Comparison of ENCODE assay signal across 10 cellular contexts in the genomic region with DNA sequence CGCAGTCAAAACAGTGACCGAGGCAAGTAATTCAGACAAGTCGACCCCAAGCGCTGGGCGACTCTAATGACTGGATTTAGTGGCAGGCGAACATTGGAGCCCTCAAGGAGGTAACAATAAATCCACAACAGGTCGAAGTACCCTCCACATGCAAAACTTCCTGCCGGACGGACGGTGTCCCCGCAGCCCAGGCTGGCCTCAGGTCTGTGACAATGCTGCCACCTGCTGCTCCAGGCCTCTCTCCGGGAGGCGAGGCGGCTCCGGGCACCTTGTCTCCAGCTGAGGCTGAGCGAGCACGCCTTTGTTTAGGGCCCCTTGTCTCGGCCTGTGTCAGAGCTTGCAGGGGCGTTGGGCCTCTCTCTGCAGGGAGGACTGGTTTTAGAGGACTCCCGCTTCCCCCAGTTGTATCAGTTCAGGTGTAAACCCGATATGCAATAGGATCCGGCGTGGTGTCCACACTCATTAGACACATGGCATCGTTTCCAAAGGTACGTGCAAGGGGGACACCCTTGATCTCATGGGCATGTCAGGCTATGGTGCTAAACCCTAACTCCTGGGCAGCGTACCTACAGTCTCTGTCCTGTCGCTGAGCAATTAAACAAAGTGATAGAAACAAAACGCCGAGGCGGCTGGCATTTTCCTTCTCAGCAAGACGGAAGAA.
DNase-seq lines count a peak whose midpoint lies in the region; ATAC-seq and TF ChIP-seq lines count a peak whose summit lies in the region.
"Had no signal": no experiment of that assay in that cellular context is flagged by ENCODE, and none has a peak within 500 bp of the region (broad histone marks: within the 10 kb centered on the region; RNA-seq: fewer than 3 reads in every experiment).

No MANE protein-coding gene starts in this region.

- peaks cover 14% of the 10 kb centered on the region for H3K9me3 Mint-ChIP-seq in activated T-helper 17 cell treated with anti-CD3 and anti-CD28 coated beads, Interleukin-2, amount 50 U/mL, for 72 hours
- peaks cover 3 to 8% (median 5%) of the 10 kb centered on the region in 3 donors for H3K9me3 Mint-ChIP-seq in T-cell

- 0 out of 2 replicates have a peak overlapping the region, but pooled peaks have one; percentile 14 for H2AFZ ChIP-seq in DND-41 (ENCODE audit: low read depth, low read length)
- H2AFZ ChIP-seq in PC-3 (ENCODE audit: low read length), result peak overlapping the region; percentile 85

- H3K4me3 ChIP-seq in DND-41 (ENCODE audit: low read depth in 1 of 2, low read length in 2 of 2), result no peak overlapping the region
- peak overlapping the region; percentile 59 for H3K4me3 ChIP-seq in PC-3 (ENCODE audit: low read length)
- H3K4me3 ChIP-seq in fibroblast of pulmonary artery (replicated peaks; ENCODE audit: low read depth, low read length), result no peak overlapping the region

- H3K4me1 ChIP-seq in DND-41 (ENCODE audit: insufficient read depth, low read length), result peaks cover 39% of the 10 kb centered on the region
- 0 out of 2 replicates have a peak, but pooled peaks cover 11% of the 10 kb centered on the region for H3K4me1 ChIP-seq in PC-3 (ENCODE audit: insufficient read depth, low read length)

- POLR2A ChIA-PET in PC-3 (lab: Charles Lee; ENCODE audit: unreplicated experiment) (no interaction called here), T-cell (lab: Charles Lee) (no interaction called here)

- H3K27me3 ChIP-seq in DND-41 (ENCODE audit: insufficient read depth, low read length, poor library complexity) (no peaks in the 10 kb centered on the region), PC-3 (ENCODE audit: low read length) (no peaks in the 10 kb centered on the region)

- H3K4me2 ChIP-seq in DND-41 (ENCODE audit: insufficient read depth, low read length) (no peak overlapping the region), PC-3 (ENCODE audit: low read length) (peak overlapping the region; percentile 79)

- CTCF ChIA-PET in PC-3 (lab: Charles Lee), result no interaction called here
- CTCF ChIA-PET in T-cell (lab: Charles Lee), result no interaction called here

- in situ Hi-C loops in GM13976 (cut with MboI; ENCODE audit: low sequenced_read_pairs, unreplicated experiment), result no loop called here

- H4K20me1 ChIP-seq in DND-41 (ENCODE audit: insufficient read depth, low read length) (no peaks in the 10 kb centered on the region), PC-3 (ENCODE audit: low read length) (no peaks in the 10 kb centered on the region)

- no peaks in the 10 kb centered on the region for H3K79me2 ChIP-seq in DND-41 (ENCODE audit: insufficient read depth, low read length)
- no peaks in the 10 kb centered on the region for H3K79me2 ChIP-seq in PC-3 (ENCODE audit: low read length)

- intact Hi-C loops in PC-3 (cut with micrococcal nuclease), result no loop called here
- intact Hi-C loops in posterior cingulate gyrus (cut with DNase I), result no loop called here

- no peak overlapping the region for H3K27ac Mint-ChIP-seq in activated T-helper 17 cell treated with anti-CD3 and anti-CD28 coated beads, Interleukin-2, amount 50 U/mL, for 72 hours
- no peak overlapping the region for H3K27ac Mint-ChIP-seq in T-cell

- no peaks in the 10 kb centered on the region for H3K9me3 ChIP-seq in DND-41 (ENCODE audit: insufficient read depth, low read length, severe bottlenecking)
- H3K9me3 ChIP-seq in PC-3 (ENCODE audit: low read length), result 0 out of 2 replicates have a peak, but pooled peaks cover 3% of the 10 kb centered on the region

- H3K36me3 ChIP-seq in DND-41 (ENCODE audit: insufficient read depth, low read length) (no peaks in the 10 kb centered on the region), PC-3 (ENCODE audit: low read depth, low read length) (no peaks in the 10 kb centered on the region)

- H3K9ac ChIP-seq in DND-41 (ENCODE audit: low read depth, low read length) (no peak overlapping the region), PC-3 (ENCODE audit: low read length) (no peak overlapping the region)

- DNase-seq in DND-41 (peak; percentile 40), PC-3 (peak; percentile 49), fibroblast of pulmonary artery (ENCODE audit: low read depth) (peak; percentile 0), posterior cingulate gyrus (peak in 9 of 10 donors; percentile 16 to 87 (median 44)), GM13976 (ENCODE audit: low spot score) (no peak), GF-D8 (lab: John Stamatoyannopoulos, UW) (no peak), T-cell (no peak)
- DNase-seq: NCI-H1105; stimulated activated CD4-positive, alpha-beta T cell treated with anti-CD3 and anti-CD28 coated beads, Interleukin-2, amount 100 ng/mL, for 48 hours had no signal

- peak; percentile 69 for ATAC-seq in DND-41 (ENCODE audit: insufficient read depth, low read depth)
- peak; percentile 78 for ATAC-seq in PC-3
- no peak for ATAC-seq in activated T-helper 17 cell treated with anti-CD3 and anti-CD28 coated beads, Interleukin-2, amount 50 U/mL, for 72 hours (replicated peaks)
- ATAC-seq in T-cell (replicated peaks in 1 of 4), result no peak

- no peaks in the 10 kb centered on the region for H3K36me3 Mint-ChIP-seq in activated T-helper 17 cell treated with anti-CD3 and anti-CD28 coated beads, Interleukin-2, amount 50 U/mL, for 72 hours (ENCODE audit: low read depth)
- no peaks in the 10 kb centered on the region for H3K36me3 Mint-ChIP-seq in T-cell

- peak; percentile 68 for TF ChIP-seq CTCF in DND-41 (IDR thresholded peaks at IDR 0.05; ENCODE audit: borderline replicate concordance, extremely low read depth, low read length, poor library complexity, severe bottlenecking)
- peak; percentile 66 for TF ChIP-seq CTCF in PC-3 (conservative IDR thresholded peaks at IDR 0.05; ENCODE audit: low read depth, low read length)
- TF ChIP-seq CTCF in fibroblast of pulmonary artery (IDR thresholded peaks at IDR 0.05; ENCODE audit: low read length, missing control alignments), result no peak
- TF ChIP-seq CTCF in GM13976 (IDR thresholded peaks at IDR 0.05; ENCODE audit: borderline replicate concordance, control extremely low read depth, extremely low read depth, insufficient read depth, missing control alignments), result no peak

- H3K4me3 Mint-ChIP-seq in activated T-helper 17 cell treated with anti-CD3 and anti-CD28 coated beads, Interleukin-2, amount 50 U/mL, for 72 hours, result no peak overlapping the region
- H3K4me3 Mint-ChIP-seq in T-cell, result no peak overlapping the region

- peak overlapping the region; percentile 7; the same call in 1 of the 2 replicates for H3K27ac ChIP-seq in DND-41 (ENCODE audit: low read length)
- no peak overlapping the region for H3K27ac ChIP-seq in PC-3 (ENCODE audit: low read length)

- no peaks in the 10 kb centered on the region for H3F3A ChIP-seq in PC-3 (ENCODE audit: low read length, unreplicated experiment)

- H3K9me2 ChIP-seq in PC-3 (replicated peaks; ENCODE audit: low read length), result no peaks in the 10 kb centered on the region

- no peaks in the 10 kb centered on the region for H3K4me1 Mint-ChIP-seq in activated T-helper 17 cell treated with anti-CD3 and anti-CD28 coated beads, Interleukin-2, amount 50 U/mL, for 72 hours
- no peaks in the 10 kb centered on the region for H3K4me1 Mint-ChIP-seq in T-cell

- no TSS peak for BruUV-seq in PC-3 (replicated peaks; lab: Mats Ljungman, UMichigan)

- no peaks in the 10 kb centered on the region for H3K27me3 Mint-ChIP-seq in activated T-helper 17 cell treated with anti-CD3 and anti-CD28 coated beads, Interleukin-2, amount 50 U/mL, for 72 hours
- H3K27me3 Mint-ChIP-seq in T-cell, result no peaks in the 10 kb centered on the region

Comparison
In these comparisons a context has a peak if more than half of its experiments do, and no peak if none do; other contexts are left out.
1. ATAC-seq: peak in DND-41 (single experiment) and PC-3 (single experiment); none in activated T-helper 17 cell treated with anti-CD3 and anti-CD28 coated beads, Interleukin-2, amount 50 U/mL, for 72 hours (single experiment) and T-cell (0 of 4).
2. DNase-seq: peak in DND-41 (single experiment), PC-3 (single experiment), fibroblast of pulmonary artery (single experiment) and posterior cingulate gyrus (9 of 10); none in GM13976 (single experiment), GF-D8 (single experiment) and T-cell (0 of 34).
3. CTCF ChIP-seq: peak in DND-41 (single experiment) and PC-3 (single experiment); none in fibroblast of pulmonary artery (single experiment) and GM13976 (single experiment).